In genomic region chr15:32817570-32817969, GRCh38 we compare ENCODE assay signal across 22 cellular contexts.
"Had no signal": no experiment of that assay in that cellular context is flagged by ENCODE, and none has a peak within 500 bp of the region (broad histone marks: within the 10 kb centered on the region; RNA-seq: fewer than 3 reads in every experiment).

No MANE protein-coding gene starts in this region.

- H3K4me3 ChIP-seq: gastrocnemius medialis, lung, prostate gland, right atrium auricular region, sigmoid colon, stomach, thyroid gland, vagina had no signal

- H3K27me3 ChIP-seq: gastrocnemius medialis, right atrium auricular region, sigmoid colon, stomach, thyroid gland, vagina had no signal

- H3K27ac ChIP-seq: epithelial cell of prostate, gastrocnemius medialis, neutrophil, prostate gland, right atrium auricular region, sigmoid colon, stomach, thyroid gland, vagina had no signal

- H3K36me3 ChIP-seq: gastrocnemius medialis, neutrophil, prostate gland, right atrium auricular region, sigmoid colon, stomach, thyroid gland, vagina had no signal

- H3K9me3 ChIP-seq: gastrocnemius medialis, neutrophil, prostate gland, right atrium auricular region, sigmoid colon, stomach, thyroid gland, vagina had no signal

- H3K4me1 ChIP-seq: gastrocnemius medialis, prostate gland, right atrium auricular region, stomach, thyroid gland, vagina had no signal

- ATAC-seq: esophagus mucosa; gastrocnemius medialis; left lobe of liver; natural killer cell; stimulated activated effector memory CD8-positive, alpha-beta T cell treated with anti-CD3 and anti-CD28 coated beads, Interleukin-12 subunit alpha, Interleukin-12 subunit beta, amount 100 ng/mL, for 72 hours had no signal

- DNase-seq: effector CD8-positive, alpha-beta T cell; endodermal cell; foreskin fibroblast; gastrocnemius medialis; head of caudate nucleus; natural killer cell; sigmoid colon; stimulated activated CD4-positive, alpha-beta T cell treated with anti-CD3 and anti-CD28 coated beads, Interleukin-2, amount 100 ng/mL, for 24 hours; stimulated activated CD4-positive, alpha-beta T cell treated with anti-CD3 and anti-CD28 coated beads, Interleukin-4, amount 100 ng/mL, for 24 hours; stimulated activated naive CD4-positive, alpha-beta T cell treated with Interleukin-2 at 50 U/mL for 16 hours; stomach; thyroid gland; trophoblast cell had no signal
